Comparison of ENCODE assay signal across 15 cellular contexts in the genomic region with DNA sequence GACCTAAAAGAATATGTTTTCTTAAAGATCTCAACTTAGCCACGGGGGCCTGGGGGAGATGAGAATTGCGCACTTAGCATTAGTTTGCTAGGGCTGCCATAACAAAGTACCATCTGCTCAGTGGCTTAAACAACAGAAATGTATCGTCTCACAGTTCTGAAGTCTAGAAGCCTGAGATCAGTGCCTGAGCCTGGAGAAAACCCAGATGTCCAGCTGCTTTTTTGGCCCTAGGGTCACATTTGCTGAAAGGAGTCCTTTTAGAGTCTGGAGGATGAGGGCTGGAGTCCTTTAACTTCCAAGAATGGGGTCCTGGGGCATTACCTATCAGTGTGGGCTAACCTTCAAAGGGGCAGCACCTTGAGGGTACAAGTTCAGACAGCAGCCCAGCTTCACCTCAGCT. TPM values are rescaled to one million over a fixed set of nuclear protein-coding genes. Genes with fewer than 3 reads are reported as not detected.
DNase-seq lines count a peak whose midpoint lies in the region; ATAC-seq and TF ChIP-seq lines count a peak whose summit lies in the region.
"Had no signal": no experiment of that assay in that cellular context is flagged by ENCODE, and none has a peak within 500 bp of the region (broad histone marks: within the 10 kb centered on the region; RNA-seq: fewer than 3 reads in every experiment).

No MANE protein-coding gene starts in this region.

- peak overlapping the region; percentile 87 to 97 (median 93) for H3K27ac ChIP-seq in body of pancreas
- peak overlapping the region; percentile 50 for H3K27ac ChIP-seq in muscle layer of duodenum (ENCODE audit: low read length)
- H3K27ac ChIP-seq in tibial artery: peak overlapping the region; percentile 84 to 93
- H3K27ac ChIP-seq: thyroid gland had no signal

- peaks cover 17% of the 10 kb centered on the region for H3K9me3 Mint-ChIP-seq in chondrocyte (ENCODE audit: low read depth)

- H3K4me1 Mint-ChIP-seq in chondrocyte (ENCODE audit: low read depth): peaks cover 79% of the 10 kb centered on the region

- H3K36me3 Mint-ChIP-seq in chondrocyte (ENCODE audit: low read depth): peaks cover 1% of the 10 kb centered on the region

- TF ChIP-seq CTCF in body of pancreas (IDR thresholded peaks at IDR 0.05) (no peak), tibial artery (IDR thresholded peaks at IDR 0.05) (no peak), chondrocyte (IDR thresholded peaks at IDR 0.05) (no peak)

- peaks cover 84% of the 10 kb centered on the region for H3K4me1 ChIP-seq in body of pancreas
- H3K4me1 ChIP-seq in muscle layer of duodenum (ENCODE audit: control insufficient read depth in 1 of 2, insufficient read depth in 2 of 2, low read length in 2 of 2): peaks cover 9 to 22% of the 10 kb centered on the region in 2 donors
- H3K4me1 ChIP-seq in tibial artery: peaks cover 0 to 100% (median 53%) of the 10 kb centered on the region in 4 donors
- H3K4me1 ChIP-seq: thyroid gland had no signal

- H3K4me3 Mint-ChIP-seq in chondrocyte (ENCODE audit: unreplicated experiment): no peak overlapping the region
- H3K4me3 Mint-ChIP-seq: activated CD4-positive, alpha-beta T cell treated with anti-CD3 and anti-CD28 coated beads, Interleukin-2, amount 10 ng/mL, durations not matched to agents 7 days and 5 days; activated T-cell treated with anti-CD3 and anti-CD28 coated beads, Interleukin-2, amount 50 U/mL, for 4 hours; B cell; neural crest cell had no signal

- H3K27me3 Mint-ChIP-seq in chondrocyte (ENCODE audit: low read depth): no peaks in the 10 kb centered on the region
- H3K27me3 Mint-ChIP-seq: activated CD4-positive, alpha-beta T cell treated with anti-CD3 and anti-CD28 coated beads, Interleukin-2, amount 10 ng/mL, durations not matched to agents 7 days and 5 days; B cell had no signal

- H3K9me3 ChIP-seq in body of pancreas: no peaks in the 10 kb centered on the region
- H3K9me3 ChIP-seq in muscle layer of duodenum (ENCODE audit: control insufficient read depth in 1 of 2, low read length in 2 of 2): no peaks in the 10 kb centered on the region
- no peaks in the 10 kb centered on the region for H3K9me3 ChIP-seq in tibial artery
- H3K9me3 ChIP-seq: thyroid gland had no signal

- ATAC-seq in body of pancreas (peak; percentile 29), Right ventricle myocardium superior (ENCODE audit: poor library complexity) (peak; percentile 70), GM21717 (IDR thresholded peaks at IDR 0.05; ENCODE audit: unreplicated experiment) (no peak)
- ATAC-seq: activated T-cell treated with anti-CD3 and anti-CD28 coated beads, Interleukin-2, amount 50 U/mL, for 4 hours had no signal

- TF ChIP-seq POLR2A in body of pancreas (IDR thresholded peaks at IDR 0.05): no peak

- DNase-seq in body of pancreas (peak; percentile 61 to 73 (median 65)), Right ventricle myocardium superior (no peak), tibial artery (no peak), NCI-H2227 (lab: John Stamatoyannopoulos, UW; ENCODE audit: unreplicated experiment) (no peak), HK-2 (ENCODE audit: unreplicated experiment) (no peak), chondrocyte (ENCODE audit: low spot score) (no peak)
- DNase-seq: activated CD4-positive, alpha-beta T cell treated with anti-CD3 and anti-CD28 coated beads, Interleukin-2, amount 10 ng/mL, durations not matched to agents 7 days and 5 days; activated T-cell treated with anti-CD3 and anti-CD28 coated beads, Interleukin-2, amount 50 U/mL, for 4 hours; left cardiac atrium; NCI-H2029 treated with DMSO at 0.1 percent for 48 hours; thyroid gland had no signal

- H3K4me3 ChIP-seq in body of pancreas (no peak overlapping the region), muscle layer of duodenum (ENCODE audit: low read depth in 1 of 2, low read length in 2 of 2) (no peak overlapping the region), tibial artery (peak overlapping the region in 1 of 2 donors; percentile 11)
- H3K4me3 ChIP-seq: thyroid gland had no signal

- H3K36me3 ChIP-seq in body of pancreas (replicated peaks in 1 of 2; ENCODE audit: insufficient read depth in 1 of 2, low read depth in 2 of 2) (no peaks in the 10 kb centered on the region), muscle layer of duodenum (ENCODE audit: control insufficient read depth in 1 of 2, insufficient read depth in 2 of 2, low read length in 2 of 2) (no peaks in the 10 kb centered on the region), tibial artery (no peaks in the 10 kb centered on the region)
- H3K36me3 ChIP-seq: thyroid gland had no signal

- no peaks in the 10 kb centered on the region for H3K27me3 ChIP-seq in body of pancreas
- H3K27me3 ChIP-seq in muscle layer of duodenum (ENCODE audit: low read depth, low read length): no peaks in the 10 kb centered on the region
- no peaks in the 10 kb centered on the region for H3K27me3 ChIP-seq in tibial artery
- H3K27me3 ChIP-seq: thyroid gland had no signal

- WGBS in body of pancreas, 2 donors: 16 to 21% methylated on average over 3 of the region's 3 CpGs

- no peak overlapping the region for H3K27ac Mint-ChIP-seq in chondrocyte (ENCODE audit: unreplicated experiment)
- H3K27ac Mint-ChIP-seq: activated CD4-positive, alpha-beta T cell treated with anti-CD3 and anti-CD28 coated beads, Interleukin-2, amount 10 ng/mL, durations not matched to agents 7 days and 5 days; B cell had no signal

- intact Hi-C loops in body of pancreas (cut with DNase I): no loop called here
- intact Hi-C loops in Right ventricle myocardium superior (cut with DNase I): no loop called here
- intact Hi-C loops in tibial artery (cut with DNase I; ENCODE audit: low total_unique reads): no loop called here

RNA-seq across cellular contexts. Expression of gene SMURF1, which starts 48.2 kb away (rescaled TPM):
- 10 to 100 TPM; 16.9 to 31.3 TPM for total RNA-seq in body of pancreas
- 9.0 TPM for total RNA-seq in Right ventricle myocardium superior
- 28.2 to 32.2 TPM (median 30.2 TPM) in 3 replicates for total RNA-seq in chondrocyte

Comparison
In these comparisons a context has a peak if more than half of its experiments do, and no peak if none do; other contexts are left out.
1. DNase-seq: peak in body of pancreas (4 of 4); none in Right ventricle myocardium superior (single experiment), tibial artery (0 of 2), NCI-H2227 (single experiment), HK-2 (single experiment) and chondrocyte (single experiment).
2. Peak in every context shown above with its lines, with median percentiles within 50 percentile points of each other: H3K27ac ChIP-seq.